Comparison of ENCODE assay signal across 8 cellular contexts in the genomic region with DNA sequence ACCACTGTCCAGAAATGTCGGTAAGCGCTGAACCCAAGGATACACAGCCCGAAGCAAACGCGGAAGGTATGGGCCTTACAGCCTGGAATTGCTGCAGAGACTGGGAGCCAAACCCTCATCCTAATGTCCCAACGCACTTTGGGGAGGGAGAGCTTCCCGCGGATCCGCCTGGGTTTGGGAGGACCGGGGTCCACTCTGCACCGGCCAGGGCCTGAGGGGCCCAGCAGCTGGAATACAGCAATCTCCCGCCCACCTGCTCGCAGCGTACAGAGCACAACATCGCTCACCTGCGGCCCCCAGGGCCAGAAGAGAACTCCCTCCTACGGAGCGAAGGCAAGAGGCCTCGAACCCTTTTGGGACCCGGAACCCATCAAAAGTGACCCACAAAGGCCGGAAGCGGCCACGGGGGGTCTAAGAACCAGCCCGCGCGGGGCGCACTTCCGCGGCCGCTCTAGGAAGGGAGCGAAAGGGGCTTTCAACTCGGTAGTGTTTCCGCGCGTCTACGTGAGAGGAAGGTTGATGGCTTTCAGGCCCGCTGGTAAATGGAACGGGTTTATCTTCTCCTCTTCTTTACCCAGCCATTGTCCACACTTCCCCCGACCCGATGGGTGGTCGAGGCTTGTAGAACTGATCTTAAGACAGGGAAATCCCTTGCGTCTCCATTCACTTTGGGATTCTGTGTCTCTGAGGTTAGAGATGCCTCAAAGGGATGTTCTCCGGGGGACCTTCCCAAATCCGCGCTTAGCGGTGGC. TPM values are rescaled to one million over a fixed set of nuclear protein-coding genes. Genes with fewer than 3 reads are reported as not detected.
A peak's percentile ranks its signal among the peaks of the same experiment; 100 is the strongest.
DNase-seq lines count a peak whose midpoint lies in the region; ATAC-seq and TF ChIP-seq lines count a peak whose summit lies in the region.

A gene (minus strand): TSS at position 378 of the 752 bp plus-strand sequence. CDS start 1,342 bp downstream, outside the sequence.

- 1% methylated on average over 46 of the region's 46 CpGs for WGBS in psoas muscle, 3 donors

- H3K9ac ChIP-seq in ES-I3 (ENCODE audit: low read depth, low read length) = peak within 1 kb of the TSS; percentile 87

- H3K9me3 ChIP-seq in ES-I3 (ENCODE audit: control insufficient read depth, insufficient read depth, low read length) = no peaks in the 10 kb centered on the region
- no peaks in the 10 kb centered on the region for H3K9me3 ChIP-seq in right atrium auricular region
- no peaks in the 10 kb centered on the region for H3K9me3 ChIP-seq in psoas muscle

- ATAC-seq in psoas muscle = peak; percentile 49 to 92 (median 90)

- TF ChIP-seq CTCF in right atrium auricular region (IDR thresholded peaks at IDR 0.05) = peak in 1 of 2 donors; percentile 77
- TF ChIP-seq CTCF in psoas muscle (IDR thresholded peaks at IDR 0.05) = peak; percentile 35

- intact Hi-C loops in psoas muscle (cut with DNase I) = no loop called here

- peak within 1 kb of the TSS; percentile 23 to 59 for H3K27ac ChIP-seq in right atrium auricular region
- H3K27ac ChIP-seq in psoas muscle = no peak within 1 kb of the TSS

- peak within 1 kb of the TSS; percentile 72 to 76 for H3K4me3 ChIP-seq in right atrium auricular region
- peak within 1 kb of the TSS; percentile 74 for H3K4me3 ChIP-seq in psoas muscle

- H3K36me3 ChIP-seq in ES-I3 (ENCODE audit: insufficient read depth, low read length) (no peaks in the 10 kb centered on the region; the same call in 1 of the 2 replicates), right atrium auricular region (no peaks in the 10 kb centered on the region), psoas muscle (ENCODE audit: insufficient read depth in 1 of 2, low read depth in 1 of 2) (no peaks in the 10 kb centered on the region)

- no peaks in the 10 kb centered on the region for H3K4me1 ChIP-seq in ES-I3 (ENCODE audit: insufficient read depth, low read length)
- H3K4me1 ChIP-seq in right atrium auricular region = peaks cover 0 to 13% of the 10 kb centered on the region in 2 donors
- no peaks in the 10 kb centered on the region for H3K4me1 ChIP-seq in psoas muscle

- peak; percentile 36 for DNase-seq in GOT3 (lab: John Stamatoyannopoulos, UW)
- DNase-seq in MV-4-11 (lab: John Stamatoyannopoulos, UW) = peak; percentile 81
- DNase-seq in T follicular helper cell (ENCODE audit: low read depth) = peak; percentile 65
- DNase-seq in amniotic stem cell (lab: John Stamatoyannopoulos, UW) = peak; percentile 69
- peak; percentile 82 for DNase-seq in right atrium auricular region (ENCODE audit: low spot score)
- DNase-seq in psoas muscle = peak; percentile 84 to 85
- DNase-seq in ureter (ENCODE audit: low spot score) = peak; percentile 83

- H3K27me3 ChIP-seq in right atrium auricular region (no peaks in the 10 kb centered on the region), psoas muscle (ENCODE audit: insufficient read depth in 3 of 3, low read length in 2 of 3) (peaks cover 0 to 27% (median 3%) of the 10 kb centered on the region in 3 donors)

RNA-seq across cellular contexts. Expression of the gene that starts here (rescaled TPM):
- total RNA-seq in right atrium auricular region (1 to 10 TPM; 2.1 to 3.4 TPM), psoas muscle (1 to 10 TPM in 3 of 4 donors, under 1 TPM in 1; 0.98 to 2.2 (median 1.4) TPM), ureter (11.1 TPM)
- polyA plus RNA-seq in psoas muscle = 1 to 10 TPM in 1 of 3 donors, under 1 TPM in 2; 0.48 to 1.2 (median 0.49) TPM
